ENCODE assay signal across 26 cellular contexts in the genomic region with DNA sequence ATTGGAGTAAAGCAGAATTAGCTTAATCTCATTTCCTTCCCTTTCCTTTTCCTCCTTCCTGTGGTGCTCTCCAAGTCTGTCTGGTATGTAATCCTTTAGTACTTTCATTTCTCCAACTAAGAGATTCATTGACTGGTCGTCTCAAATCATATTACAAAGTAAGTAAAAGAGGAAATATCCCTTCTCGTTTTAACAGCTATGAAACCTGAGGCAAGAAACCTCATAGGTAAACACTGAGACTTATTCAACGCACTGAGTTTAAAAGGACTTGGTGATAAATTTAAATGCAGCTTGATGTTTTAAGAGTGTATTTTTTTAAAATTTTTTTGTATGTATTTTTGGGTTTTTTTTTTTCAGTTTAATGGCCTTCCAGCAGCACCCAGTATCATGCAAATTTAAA.
"Had no signal": no experiment of that assay in that cellular context is flagged by ENCODE, and none has a peak within 500 bp of the region (broad histone marks: within the 10 kb centered on the region; RNA-seq: fewer than 3 reads in every experiment).

No MANE protein-coding gene starts in this region.

- H3K27ac Mint-ChIP-seq: activated CD4-positive, alpha-beta T cell treated with anti-CD3 and anti-CD28 coated beads for 36 hours; activated naive CD4-positive, alpha-beta T cell treated with anti-CD3 and anti-CD28 coated beads, Interleukin-2, amount 50 U/mL, for 72 hours; activated T-cell treated with anti-CD3 and anti-CD28 coated beads, Interleukin-2, amount 50 U/mL, for 72 hours; dendritic cell treated with granulocyte-macrophage colony-stimulating factor and Interleukin-4, amounts not matched to agents 40 ng/mL and 50 ng/mL, for 4 days; naive thymus-derived CD8-positive, alpha-beta T cell had no signal

- H3K36me3 Mint-ChIP-seq: activated naive CD4-positive, alpha-beta T cell treated with anti-CD3 and anti-CD28 coated beads, Interleukin-2, amount 50 U/mL, for 72 hours; naive thymus-derived CD8-positive, alpha-beta T cell had no signal

- H3K4me1 ChIP-seq: breast epithelium, esophagus muscularis mucosa, foreskin keratinocyte, heart right ventricle, left lung, lower lobe of right lung, parathyroid adenoma, psoas muscle, sigmoid colon, suprapubic skin, tibial artery had no signal

- H3K27me3 Mint-ChIP-seq: activated CD4-positive, alpha-beta T cell treated with anti-CD3 and anti-CD28 coated beads for 36 hours; central memory CD8-positive, alpha-beta T cell; dendritic cell treated with granulocyte-macrophage colony-stimulating factor and Interleukin-4, amounts not matched to agents 40 ng/mL and 50 ng/mL, for 4 days; naive thymus-derived CD8-positive, alpha-beta T cell had no signal

- H3K4me3 Mint-ChIP-seq: activated CD4-positive, alpha-beta T cell treated with anti-CD3 and anti-CD28 coated beads for 36 hours; activated T-cell treated with anti-CD3 and anti-CD28 coated beads, Interleukin-2, amount 50 U/mL, for 72 hours; central memory CD8-positive, alpha-beta T cell; dendritic cell treated with granulocyte-macrophage colony-stimulating factor and Interleukin-4, amounts not matched to agents 40 ng/mL and 50 ng/mL, for 4 days; naive thymus-derived CD8-positive, alpha-beta T cell; neural crest cell had no signal

- ATAC-seq: activated CD4-positive, alpha-beta T cell treated with anti-CD3 and anti-CD28 coated beads for 36 hours; activated naive CD4-positive, alpha-beta T cell treated with anti-CD3 and anti-CD28 coated beads, Interleukin-2, amount 50 U/mL, for 72 hours; activated T-cell treated with anti-CD3 and anti-CD28 coated beads, Interleukin-2, amount 50 U/mL, for 72 hours; foreskin keratinocyte; heart right ventricle; left lung; lower lobe of right lung; naive thymus-derived CD8-positive, alpha-beta T cell; psoas muscle had no signal

- H3K4me1 Mint-ChIP-seq: activated CD4-positive, alpha-beta T cell treated with anti-CD3 and anti-CD28 coated beads for 36 hours; central memory CD8-positive, alpha-beta T cell; naive thymus-derived CD8-positive, alpha-beta T cell; neural crest cell had no signal

- H3K4me3 ChIP-seq: breast epithelium, esophagus muscularis mucosa, heart right ventricle, left lung, lower lobe of right lung, psoas muscle, sigmoid colon, suprapubic skin, tibial artery had no signal

- DNase-seq: activated CD4-positive, alpha-beta T cell treated with anti-CD3 and anti-CD28 coated beads for 36 hours; activated CD4-positive, alpha-beta T cell treated with anti-CD3 and anti-CD28 coated beads, Interleukin-2, amount 50 U/mL, for 4 hours; activated CD4-positive, CD25-positive, alpha-beta regulatory T cell; activated naive CD4-positive, alpha-beta T cell; activated T-cell treated with anti-CD3 and anti-CD28 coated beads for 4 hours; activated T-cell treated with anti-CD3 and anti-CD28 coated beads, Interleukin-2, amount 50 U/mL, for 72 hours; foreskin keratinocyte; heart right ventricle; left lung; lower lobe of right lung; mesenchymal stem cell; naive thymus-derived CD8-positive, alpha-beta T cell; nucleus accumbens; psoas muscle; sigmoid colon; small intestine; stimulated activated naive CD4-positive, alpha-beta T cell; tibial artery had no signal

- H3K36me3 ChIP-seq: breast epithelium, esophagus muscularis mucosa, heart right ventricle, left lung, lower lobe of right lung, sigmoid colon, suprapubic skin, tibial artery had no signal

- H3K27ac ChIP-seq: breast epithelium, esophagus muscularis mucosa, foreskin keratinocyte, heart right ventricle, left lung, lower lobe of right lung, parathyroid adenoma, psoas muscle, sigmoid colon, suprapubic skin, tibial artery had no signal

- H3K27me3 ChIP-seq: breast epithelium, esophagus muscularis mucosa, foreskin keratinocyte, heart right ventricle, left lung, sigmoid colon, suprapubic skin, tibial artery had no signal

- H3K9me3 ChIP-seq: breast epithelium, esophagus muscularis mucosa, lower lobe of right lung, psoas muscle, sigmoid colon, suprapubic skin, tibial artery had no signal
